In genomic region chr10:73117976-73118743, GRCh38 we compare ENCODE assay signal across 8 cellular contexts. TPM values are rescaled to one million over a fixed set of nuclear protein-coding genes. Genes with fewer than 3 reads are reported as not detected.
A peak's percentile ranks its signal among the peaks of the same experiment; 100 is the strongest.
DNase-seq lines count a peak whose midpoint lies in the region; ATAC-seq and TF ChIP-seq lines count a peak whose summit lies in the region.

No MANE protein-coding gene starts in this region.

- H3K36me3 Mint-ChIP-seq in MCF 10A (ENCODE audit: insufficient read depth, unreplicated experiment) = peaks cover 18% of the 10 kb centered on the region

- peaks cover 12% of the 10 kb centered on the region for H3K4me1 Mint-ChIP-seq in MCF 10A (ENCODE audit: insufficient read depth, unreplicated experiment)

- H3K4me3 Mint-ChIP-seq in MCF 10A (ENCODE audit: unreplicated experiment) = peak overlapping the region; percentile 39

- peak overlapping the region; percentile 77 for H3K27ac Mint-ChIP-seq in MCF 10A (ENCODE audit: low read depth, unreplicated experiment)

- POLR2A ChIA-PET in MCF 10A (lab: Yijun Ruan, JAX) = interaction anchor here (0.6 to 7.8 kb wide), 5 partner anchors 8 to 49 kb away, joined by 3 to 64 read pairs (median 4); partner anchors contain the start of genes NUDT13 and P4HA1

- no peak for TF ChIP-seq CTCF in MCF 10A (IDR thresholded peaks at IDR 0.05; ENCODE audit: unreplicated experiment)

- peak; percentile 79 for ATAC-seq in GM19372 (IDR thresholded peaks at IDR 0.05; ENCODE audit: low read depth, unreplicated experiment)
- peak; percentile 63 for ATAC-seq in HG03354 (IDR thresholded peaks at IDR 0.05; ENCODE audit: poor library complexity, severe bottlenecking, unreplicated experiment)
- ATAC-seq in left colon = no peak

- no peaks in the 10 kb centered on the region for H3K9me3 Mint-ChIP-seq in MCF 10A (ENCODE audit: unreplicated experiment)

- no peaks in the 10 kb centered on the region for H3K27me3 Mint-ChIP-seq in MCF 10A (ENCODE audit: insufficient read depth, unreplicated experiment)

- CTCF ChIA-PET in MCF 10A (lab: Yijun Ruan, JAX) = interaction anchor here (1.2 kb wide), 1 partner anchor 41 kb away, joined by 3 read pairs; no protein-coding TSS in a partner anchor

- DNase-seq in AG08395 (ENCODE audit: low spot score) = peak; percentile 25
- DNase-seq in MCF 10A (ENCODE audit: unreplicated experiment) = peak; percentile 83
- DNase-seq in renal cortical epithelial cell (ENCODE audit: low read depth) = peak; percentile 92
- DNase-seq in NCI-H2107 (lab: John Stamatoyannopoulos, UW) = no peak
- no peak for DNase-seq in superior temporal gyrus (ENCODE audit: extremely low spot score)
- DNase-seq in left colon = no peak

- BruUV-seq in MCF 10A (replicated peaks; lab: Mats Ljungman, UMichigan) = no TSS peak

- intact Hi-C loops in MCF 10A (cut with micrococcal nuclease) = no loop called here
- intact Hi-C loops in left colon (cut with DNase I, micrococcal nuclease) = no loop called here

RNA-seq across cellular contexts. Expression of gene NUDT13, which starts 7.9 kb away (rescaled TPM):
- total RNA-seq in MCF 10A (2022) = 1.7 and 1.8 TPM in 2 replicates
- total RNA-seq in renal cortical epithelial cell = 1.2 and 1.7 TPM in 2 replicates
- 1 to 10 TPM; 3.3 to 3.8 TPM for total RNA-seq in left colon

RNA-seq across cellular contexts. Expression of gene P4HA1, which starts 21.5 kb away (rescaled TPM):
- total RNA-seq in MCF 10A (2022) (23.9 and 25.2 TPM in 2 replicates), renal cortical epithelial cell (184 and 302 TPM in 2 replicates), left colon (10 to 100 TPM; 14.1 to 33.3 TPM)

RNA-seq across cellular contexts. Expression of gene ECD, which starts 49.6 kb away (rescaled TPM):
- 29.9 and 31.5 TPM in 2 replicates for total RNA-seq in MCF 10A (2022)
- 32.1 and 33.7 TPM in 2 replicates for total RNA-seq in renal cortical epithelial cell
- 10 to 100 TPM; 17.8 to 18.4 TPM for total RNA-seq in left colon

RNA-seq across cellular contexts. Expression of gene FAM149B1, which starts 49.8 kb away (rescaled TPM):
- total RNA-seq in MCF 10A (2022) (22.8 and 27.7 TPM in 2 replicates), renal cortical epithelial cell (18.9 and 31.2 TPM in 2 replicates), left colon (10 to 100 TPM; 14.5 to 20.0 TPM)

Comparison
In these comparisons a context has a peak if more than half of its experiments do, and no peak if none do; other contexts are left out.
1. DNase-seq: peak in AG08395 (single experiment), MCF 10A (single experiment) and renal cortical epithelial cell (single experiment); none in NCI-H2107 (single experiment), superior temporal gyrus (single experiment) and left colon (0 of 2).